ENCODE assay signal across 13 cellular contexts in the genomic region with DNA sequence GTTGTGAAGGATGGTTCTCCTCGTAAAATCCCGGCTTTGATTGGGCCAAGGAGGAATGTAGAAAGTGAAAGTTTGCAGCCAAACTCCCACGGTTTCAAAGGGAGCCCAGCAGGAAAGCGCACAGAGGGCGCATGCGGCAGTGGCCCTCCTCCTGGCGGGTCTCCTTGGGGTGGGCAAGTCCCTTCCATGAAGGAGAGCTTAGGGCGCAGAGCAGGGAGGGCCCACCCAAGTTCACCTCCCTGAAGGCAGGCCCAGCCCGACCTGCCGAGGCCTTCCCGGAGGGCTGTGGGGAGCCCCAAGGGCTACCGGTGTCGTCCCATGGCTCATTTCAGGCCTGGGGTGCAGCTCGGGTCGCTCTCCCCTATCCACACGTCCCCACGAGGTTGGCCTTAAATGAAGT. TPM values are rescaled to one million over a fixed set of nuclear protein-coding genes. Genes with fewer than 3 reads are reported as not detected.
DNase-seq lines count a peak whose midpoint lies in the region; ATAC-seq and TF ChIP-seq lines count a peak whose summit lies in the region.
"Had no signal": no experiment of that assay in that cellular context is flagged by ENCODE, and none has a peak within 500 bp of the region (broad histone marks: within the 10 kb centered on the region; RNA-seq: fewer than 3 reads in every experiment).

No MANE protein-coding gene starts in this region.

- H3K36me3 ChIP-seq in left ventricle myocardium inferior: no peaks in the 10 kb centered on the region
- no peaks in the 10 kb centered on the region for H3K36me3 ChIP-seq in neuron (ENCODE audit: insufficient read depth, low read length)
- H3K36me3 ChIP-seq: SJSA1 had no signal

- no peak for DNase-seq in left ventricle myocardium inferior
- DNase-seq in Right ventricle myocardium superior: no peak
- DNase-seq in hepatic stellate cell (ENCODE audit: low spot score): peak; percentile 60
- DNase-seq in activated CD4-positive, alpha-beta T cell treated with anti-CD3 and anti-CD28 coated beads, Interleukin-2, amount 50 U/mL, for 1 hour: no peak
- no peak for DNase-seq in NCI-H1105 (lab: John Stamatoyannopoulos, UW)
- DNase-seq: DMS 273 treated with DMSO at 0.1 percent for 48 hours, HFFc6, KBM-7, NCI-H2029 had no signal

- H3K4me3 ChIP-seq in left ventricle myocardium inferior (peak overlapping the region; percentile 65), neuron (ENCODE audit: low read length) (peak overlapping the region; percentile 54)
- H3K4me3 ChIP-seq: SJSA1 had no signal

- H3K27me3 ChIP-seq in left ventricle myocardium inferior (ENCODE audit: low read depth) (peaks cover 17% of the 10 kb centered on the region), neuron (ENCODE audit: insufficient read depth, low read length) (peaks cover 12% of the 10 kb centered on the region)

- peak overlapping the region; percentile 27 for H3K27ac ChIP-seq in left ventricle myocardium inferior (replicated peaks)
- H3K27ac ChIP-seq: SJSA1 had no signal

- no peak for TF ChIP-seq CTCF in left ventricle myocardium inferior (IDR thresholded peaks at IDR 0.05; ENCODE audit: borderline replicate concordance)

- no peaks in the 10 kb centered on the region for H3K9me3 ChIP-seq in left ventricle myocardium inferior (replicated peaks)
- H3K9me3 ChIP-seq in neuron (ENCODE audit: low read length): no peaks in the 10 kb centered on the region
- H3K9me3 ChIP-seq: SJSA1 had no signal

- intact Hi-C loops in left ventricle myocardium inferior (cut with micrococcal nuclease): no loop called here
- intact Hi-C loops in Right ventricle myocardium superior (cut with DNase I): no loop called here

- H3K4me1 ChIP-seq in left ventricle myocardium inferior (peaks cover 9% of the 10 kb centered on the region), neuron (ENCODE audit: insufficient read depth, low read length) (peaks cover 9% of the 10 kb centered on the region)
- H3K4me1 ChIP-seq: SJSA1 had no signal

- H2AFZ ChIP-seq in neuron (ENCODE audit: low read depth, low read length): no peak overlapping the region

- no peak for ATAC-seq in Right ventricle myocardium superior (ENCODE audit: poor library complexity)
- no peak for ATAC-seq in HG02840 (IDR thresholded peaks at IDR 0.05; ENCODE audit: low FRiP score, unreplicated experiment)
- ATAC-seq in GM21423 (IDR thresholded peaks at IDR 0.05; ENCODE audit: unreplicated experiment): no peak

RNA-seq across cellular contexts. Expression of a gene that starts 2.0 kb away (rescaled TPM):
- total RNA-seq in left ventricle myocardium inferior (4.5 TPM), Right ventricle myocardium superior (2.6 TPM)
- total RNA-seq: HFFc6 had no signal

RNA-seq across cellular contexts. Expression of a gene that starts 33.8 kb away (rescaled TPM):
- total RNA-seq in left ventricle myocardium inferior (123 TPM), Right ventricle myocardium superior (129 TPM)

RNA-seq across cellular contexts. Expression of a gene that starts 34.1 kb away (rescaled TPM):
- total RNA-seq in left ventricle myocardium inferior (72.5 TPM), Right ventricle myocardium superior (76.9 TPM)

RNA-seq across cellular contexts. Expression of a gene that starts 47.5 kb away (rescaled TPM):
- total RNA-seq in left ventricle myocardium inferior: 52.8 TPM
- total RNA-seq in Right ventricle myocardium superior: 38.0 TPM
- total RNA-seq: SJSA1 had no signal

RNA-seq across cellular contexts. Expression of a gene that starts 57.7 kb away (rescaled TPM):
- total RNA-seq in left ventricle myocardium inferior (4.0 TPM), Right ventricle myocardium superior (5.3 TPM)
